Comparison of ENCODE assay signal across 1 cellular context in the genomic region with DNA sequence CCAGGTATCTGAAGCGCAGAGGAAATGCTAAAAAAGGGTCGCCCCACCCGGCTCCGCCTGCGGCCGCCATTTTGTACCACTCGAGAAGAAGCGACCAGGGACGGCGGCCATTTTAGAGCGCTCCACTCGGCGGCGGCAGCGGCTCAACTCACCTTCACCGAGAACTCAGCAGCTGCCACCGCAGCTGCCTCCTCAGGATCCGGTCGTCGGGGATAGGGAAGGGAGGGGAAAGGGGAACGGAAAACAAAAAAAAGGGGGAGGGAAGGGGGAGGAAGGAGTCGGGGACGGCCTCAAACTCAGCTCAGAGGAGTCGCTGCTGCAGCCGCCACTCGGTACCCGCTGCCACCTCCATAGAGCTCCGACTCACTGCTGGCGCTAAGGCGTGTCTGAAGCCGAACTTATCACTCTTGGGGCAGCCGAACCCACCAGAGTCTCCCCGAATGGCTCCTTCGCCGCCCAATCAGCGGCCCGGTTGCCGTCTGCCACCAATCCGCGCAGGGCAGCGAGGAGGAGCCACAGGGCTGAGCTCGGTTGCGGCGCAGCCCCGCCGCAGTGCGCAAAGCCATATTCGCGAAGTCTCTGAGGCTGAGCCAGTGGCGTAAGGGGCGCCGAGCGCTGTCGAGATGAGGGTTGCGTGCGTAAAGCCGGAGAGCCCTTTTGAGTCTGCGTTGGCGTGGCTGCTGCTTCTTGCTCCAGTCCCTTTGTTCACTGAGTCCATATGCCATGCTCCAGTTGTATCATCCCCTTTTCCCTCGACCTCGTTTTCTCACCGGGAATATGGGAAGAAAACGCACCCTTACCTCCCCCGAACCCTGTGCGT.
TF ChIP-seq lines count a peak whose summit lies in the region.

A gene (minus strand): TSS at position 374 of the 820 bp plus-strand sequence.

TF ChIP-seq in K562, 482 proteins besides CTCF, POLR2A, EP300 and RAD21 (continued from another document and continues in another):
- TF ChIP-seq, protein P1, sequence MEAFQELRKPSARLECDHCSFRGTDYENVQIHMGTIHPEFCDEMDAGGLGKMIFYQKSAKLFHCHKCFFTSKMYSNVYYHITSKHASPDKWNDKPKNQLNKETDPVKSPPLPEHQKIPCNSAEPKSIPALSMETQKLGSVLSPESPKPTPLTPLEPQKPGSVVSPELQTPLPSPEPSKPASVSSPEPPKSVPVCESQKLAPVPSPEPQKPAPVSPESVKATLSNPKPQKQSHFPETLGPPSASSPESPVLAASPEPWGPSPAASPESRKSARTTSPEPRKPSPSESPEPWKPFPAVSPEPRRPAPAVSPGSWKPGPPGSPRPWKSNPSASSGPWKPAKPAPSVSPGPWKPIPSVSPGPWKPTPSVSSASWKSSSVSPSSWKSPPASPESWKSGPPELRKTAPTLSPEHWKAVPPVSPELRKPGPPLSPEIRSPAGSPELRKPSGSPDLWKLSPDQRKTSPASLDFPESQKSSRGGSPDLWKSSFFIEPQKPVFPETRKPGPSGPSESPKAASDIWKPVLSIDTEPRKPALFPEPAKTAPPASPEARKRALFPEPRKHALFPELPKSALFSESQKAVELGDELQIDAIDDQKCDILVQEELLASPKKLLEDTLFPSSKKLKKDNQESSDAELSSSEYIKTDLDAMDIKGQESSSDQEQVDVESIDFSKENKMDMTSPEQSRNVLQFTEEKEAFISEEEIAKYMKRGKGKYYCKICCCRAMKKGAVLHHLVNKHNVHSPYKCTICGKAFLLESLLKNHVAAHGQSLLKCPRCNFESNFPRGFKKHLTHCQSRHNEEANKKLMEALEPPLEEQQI (IDR thresholded peaks at IDR 0.05), result peak; percentile 89
- TF ChIP-seq LARP7 (IDR thresholded peaks at IDR 0.05), result peak; percentile 95
- TF ChIP-seq MXI1 (IDR thresholded peaks at IDR 0.05; ENCODE audit: low read depth, low read length), result peak; percentile 66; the same call in 1 of the 2 replicates
- TF ChIP-seq, protein P2, sequence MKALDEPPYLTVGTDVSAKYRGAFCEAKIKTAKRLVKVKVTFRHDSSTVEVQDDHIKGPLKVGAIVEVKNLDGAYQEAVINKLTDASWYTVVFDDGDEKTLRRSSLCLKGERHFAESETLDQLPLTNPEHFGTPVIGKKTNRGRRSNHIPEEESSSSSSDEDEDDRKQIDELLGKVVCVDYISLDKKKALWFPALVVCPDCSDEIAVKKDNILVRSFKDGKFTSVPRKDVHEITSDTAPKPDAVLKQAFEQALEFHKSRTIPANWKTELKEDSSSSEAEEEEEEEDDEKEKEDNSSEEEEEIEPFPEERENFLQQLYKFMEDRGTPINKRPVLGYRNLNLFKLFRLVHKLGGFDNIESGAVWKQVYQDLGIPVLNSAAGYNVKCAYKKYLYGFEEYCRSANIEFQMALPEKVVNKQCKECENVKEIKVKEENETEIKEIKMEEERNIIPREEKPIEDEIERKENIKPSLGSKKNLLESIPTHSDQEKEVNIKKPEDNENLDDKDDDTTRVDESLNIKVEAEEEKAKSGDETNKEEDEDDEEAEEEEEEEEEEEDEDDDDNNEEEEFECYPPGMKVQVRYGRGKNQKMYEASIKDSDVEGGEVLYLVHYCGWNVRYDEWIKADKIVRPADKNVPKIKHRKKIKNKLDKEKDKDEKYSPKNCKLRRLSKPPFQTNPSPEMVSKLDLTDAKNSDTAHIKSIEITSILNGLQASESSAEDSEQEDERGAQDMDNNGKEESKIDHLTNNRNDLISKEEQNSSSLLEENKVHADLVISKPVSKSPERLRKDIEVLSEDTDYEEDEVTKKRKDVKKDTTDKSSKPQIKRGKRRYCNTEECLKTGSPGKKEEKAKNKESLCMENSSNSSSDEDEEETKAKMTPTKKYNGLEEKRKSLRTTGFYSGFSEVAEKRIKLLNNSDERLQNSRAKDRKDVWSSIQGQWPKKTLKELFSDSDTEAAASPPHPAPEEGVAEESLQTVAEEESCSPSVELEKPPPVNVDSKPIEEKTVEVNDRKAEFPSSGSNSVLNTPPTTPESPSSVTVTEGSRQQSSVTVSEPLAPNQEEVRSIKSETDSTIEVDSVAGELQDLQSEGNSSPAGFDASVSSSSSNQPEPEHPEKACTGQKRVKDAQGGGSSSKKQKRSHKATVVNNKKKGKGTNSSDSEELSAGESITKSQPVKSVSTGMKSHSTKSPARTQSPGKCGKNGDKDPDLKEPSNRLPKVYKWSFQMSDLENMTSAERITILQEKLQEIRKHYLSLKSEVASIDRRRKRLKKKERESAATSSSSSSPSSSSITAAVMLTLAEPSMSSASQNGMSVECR (CRISPR knock-in tag; IDR thresholded peaks at IDR 0.05), result peak; percentile 52; the same call in 1 of the 2 replicates
- TF ChIP-seq ZNF436 (CRISPR knock-in tag; IDR thresholded peaks at IDR 0.05), result 0 out of 2 replicates have a peak, but pooled peaks have one; percentile 43
- TF ChIP-seq EP400 (IDR thresholded peaks at IDR 0.05), result peak; percentile 96
- peak; percentile 54 for TF ChIP-seq NR2C1 (IDR thresholded peaks at IDR 0.05)
- no peak for TF ChIP-seq NR2C1 (tag; IDR thresholded peaks at IDR 0.05)
- peak; percentile 50 for TF ChIP-seq TCF3 (CRISPR knock-in tag; IDR thresholded peaks at IDR 0.05)
- TF ChIP-seq, protein P3, sequence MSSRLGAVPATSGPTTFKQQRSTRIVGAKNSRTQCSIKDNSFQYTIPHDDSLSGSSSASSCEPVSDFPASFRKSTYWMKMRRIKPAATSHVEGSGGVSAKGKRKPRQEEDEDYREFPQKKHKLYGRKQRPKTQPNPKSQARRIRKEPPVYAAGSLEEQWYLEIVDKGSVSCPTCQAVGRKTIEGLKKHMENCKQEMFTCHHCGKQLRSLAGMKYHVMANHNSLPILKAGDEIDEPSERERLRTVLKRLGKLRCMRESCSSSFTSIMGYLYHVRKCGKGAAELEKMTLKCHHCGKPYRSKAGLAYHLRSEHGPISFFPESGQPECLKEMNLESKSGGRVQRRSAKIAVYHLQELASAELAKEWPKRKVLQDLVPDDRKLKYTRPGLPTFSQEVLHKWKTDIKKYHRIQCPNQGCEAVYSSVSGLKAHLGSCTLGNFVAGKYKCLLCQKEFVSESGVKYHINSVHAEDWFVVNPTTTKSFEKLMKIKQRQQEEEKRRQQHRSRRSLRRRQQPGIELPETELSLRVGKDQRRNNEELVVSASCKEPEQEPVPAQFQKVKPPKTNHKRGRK (tag; IDR thresholded peaks at IDR 0.05), result no peak
- TF ChIP-seq POU5F1 (IDR thresholded peaks at IDR 0.05; ENCODE audit: borderline replicate concordance, low read depth, low read length, partially characterized antibody), result no peak
- no peak for TF ChIP-seq RUNX1 (IDR thresholded peaks at IDR 0.05; ENCODE audit: low read depth)
- peak in 1 of 2 experiments; percentile 25; a peak in 1 of 4 replicates for TF ChIP-seq SIX5 (IDR thresholded peaks at IDR 0.05; ENCODE audit: borderline replicate concordance in 1 of 2, insufficient read depth in 1 of 2, low read depth in 1 of 2, low read length in 2 of 2)
- peak; percentile 79; the same call in 1 of the 2 replicates for TF ChIP-seq KLF6 (CRISPR knock-in tag; IDR thresholded peaks at IDR 0.05; ENCODE audit: borderline replicate concordance)
- peak; percentile 100 for TF ChIP-seq POLR2B (IDR thresholded peaks at IDR 0.05; ENCODE audit: low read depth, partially characterized antibody)
- TF ChIP-seq SNIP1 (IDR thresholded peaks at IDR 0.05; ENCODE audit: low read depth), result 0 out of 2 replicates have a peak, but pooled peaks have one; percentile 27
- TF ChIP-seq, protein P4, sequence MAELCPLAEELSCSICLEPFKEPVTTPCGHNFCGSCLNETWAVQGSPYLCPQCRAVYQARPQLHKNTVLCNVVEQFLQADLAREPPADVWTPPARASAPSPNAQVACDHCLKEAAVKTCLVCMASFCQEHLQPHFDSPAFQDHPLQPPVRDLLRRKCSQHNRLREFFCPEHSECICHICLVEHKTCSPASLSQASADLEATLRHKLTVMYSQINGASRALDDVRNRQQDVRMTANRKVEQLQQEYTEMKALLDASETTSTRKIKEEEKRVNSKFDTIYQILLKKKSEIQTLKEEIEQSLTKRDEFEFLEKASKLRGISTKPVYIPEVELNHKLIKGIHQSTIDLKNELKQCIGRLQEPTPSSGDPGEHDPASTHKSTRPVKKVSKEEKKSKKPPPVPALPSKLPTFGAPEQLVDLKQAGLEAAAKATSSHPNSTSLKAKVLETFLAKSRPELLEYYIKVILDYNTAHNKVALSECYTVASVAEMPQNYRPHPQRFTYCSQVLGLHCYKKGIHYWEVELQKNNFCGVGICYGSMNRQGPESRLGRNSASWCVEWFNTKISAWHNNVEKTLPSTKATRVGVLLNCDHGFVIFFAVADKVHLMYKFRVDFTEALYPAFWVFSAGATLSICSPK (IDR thresholded peaks at IDR 0.05; ENCODE audit: borderline replicate concordance), result peak; percentile 62; the same call in 1 of the 2 replicates
- TF ChIP-seq GTF2E2 (tag; IDR thresholded peaks at IDR 0.05), result peak; percentile 96
- peak; percentile 38; the same call in 1 of the 2 replicates for TF ChIP-seq ZSCAN32 (CRISPR knock-in tag; IDR thresholded peaks at IDR 0.05)
- peak; percentile 88 for TF ChIP-seq CC2D1A (IDR thresholded peaks at IDR 0.05)
- TF ChIP-seq, protein P5, sequence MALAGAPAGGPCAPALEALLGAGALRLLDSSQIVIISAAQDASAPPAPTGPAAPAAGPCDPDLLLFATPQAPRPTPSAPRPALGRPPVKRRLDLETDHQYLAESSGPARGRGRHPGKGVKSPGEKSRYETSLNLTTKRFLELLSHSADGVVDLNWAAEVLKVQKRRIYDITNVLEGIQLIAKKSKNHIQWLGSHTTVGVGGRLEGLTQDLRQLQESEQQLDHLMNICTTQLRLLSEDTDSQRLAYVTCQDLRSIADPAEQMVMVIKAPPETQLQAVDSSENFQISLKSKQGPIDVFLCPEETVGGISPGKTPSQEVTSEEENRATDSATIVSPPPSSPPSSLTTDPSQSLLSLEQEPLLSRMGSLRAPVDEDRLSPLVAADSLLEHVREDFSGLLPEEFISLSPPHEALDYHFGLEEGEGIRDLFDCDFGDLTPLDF (CRISPR knock-in tag; IDR thresholded peaks at IDR 0.05), result peak; percentile 69; the same call in 1 of the 2 replicates
- TF ChIP-seq SMAD1 (IDR thresholded peaks at IDR 0.05; ENCODE audit: low read depth, low read length, partially characterized antibody), result peak; percentile 96
- peak; percentile 71 for TF ChIP-seq C11orf30 (IDR thresholded peaks at IDR 0.05; ENCODE audit: low read depth)
- 0 out of 2 replicates have a peak, but pooled peaks have one; percentile 7 for TF ChIP-seq NFE2 (IDR thresholded peaks at IDR 0.05; ENCODE audit: low read depth)
- peak; percentile 98 for TF ChIP-seq PCBP1 (IDR thresholded peaks at IDR 0.05; ENCODE audit: low read depth, low read length, poor library complexity, severe bottlenecking)
- TF ChIP-seq FOXK2 (conservative IDR thresholded peaks at IDR 0.05 in 1 of 2, IDR thresholded peaks at IDR 0.05 in 1 of 2; ENCODE audit: low read depth in 2 of 2), result peak in 1 of 2 experiments; percentile 33; a peak in 1 of 4 replicates
- TF ChIP-seq, protein P6, sequence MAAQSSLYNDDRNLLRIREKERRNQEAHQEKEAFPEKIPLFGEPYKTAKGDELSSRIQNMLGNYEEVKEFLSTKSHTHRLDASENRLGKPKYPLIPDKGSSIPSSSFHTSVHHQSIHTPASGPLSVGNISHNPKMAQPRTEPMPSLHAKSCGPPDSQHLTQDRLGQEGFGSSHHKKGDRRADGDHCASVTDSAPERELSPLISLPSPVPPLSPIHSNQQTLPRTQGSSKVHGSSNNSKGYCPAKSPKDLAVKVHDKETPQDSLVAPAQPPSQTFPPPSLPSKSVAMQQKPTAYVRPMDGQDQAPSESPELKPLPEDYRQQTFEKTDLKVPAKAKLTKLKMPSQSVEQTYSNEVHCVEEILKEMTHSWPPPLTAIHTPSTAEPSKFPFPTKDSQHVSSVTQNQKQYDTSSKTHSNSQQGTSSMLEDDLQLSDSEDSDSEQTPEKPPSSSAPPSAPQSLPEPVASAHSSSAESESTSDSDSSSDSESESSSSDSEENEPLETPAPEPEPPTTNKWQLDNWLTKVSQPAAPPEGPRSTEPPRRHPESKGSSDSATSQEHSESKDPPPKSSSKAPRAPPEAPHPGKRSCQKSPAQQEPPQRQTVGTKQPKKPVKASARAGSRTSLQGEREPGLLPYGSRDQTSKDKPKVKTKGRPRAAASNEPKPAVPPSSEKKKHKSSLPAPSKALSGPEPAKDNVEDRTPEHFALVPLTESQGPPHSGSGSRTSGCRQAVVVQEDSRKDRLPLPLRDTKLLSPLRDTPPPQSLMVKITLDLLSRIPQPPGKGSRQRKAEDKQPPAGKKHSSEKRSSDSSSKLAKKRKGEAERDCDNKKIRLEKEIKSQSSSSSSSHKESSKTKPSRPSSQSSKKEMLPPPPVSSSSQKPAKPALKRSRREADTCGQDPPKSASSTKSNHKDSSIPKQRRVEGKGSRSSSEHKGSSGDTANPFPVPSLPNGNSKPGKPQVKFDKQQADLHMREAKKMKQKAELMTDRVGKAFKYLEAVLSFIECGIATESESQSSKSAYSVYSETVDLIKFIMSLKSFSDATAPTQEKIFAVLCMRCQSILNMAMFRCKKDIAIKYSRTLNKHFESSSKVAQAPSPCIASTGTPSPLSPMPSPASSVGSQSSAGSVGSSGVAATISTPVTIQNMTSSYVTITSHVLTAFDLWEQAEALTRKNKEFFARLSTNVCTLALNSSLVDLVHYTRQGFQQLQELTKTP (IDR thresholded peaks at IDR 0.05; ENCODE audit: low read depth in 1 of 2, partially characterized antibody in 2 of 2), result peak; percentile 77 to 92
- peak; percentile 81 for TF ChIP-seq PHF8 (IDR thresholded peaks at IDR 0.05; ENCODE audit: borderline replicate concordance, low read length)
- TF ChIP-seq TEAD4 (IDR thresholded peaks at IDR 0.05; ENCODE audit: low read length), result peak; percentile 93
- TF ChIP-seq TEAD4 (CRISPR knock-in tag; IDR thresholded peaks at IDR 0.05; ENCODE audit: borderline replicate concordance), result no peak
- peak in 1 of 2 experiments; percentile 62 for TF ChIP-seq NCOA2 (IDR thresholded peaks at IDR 0.05; ENCODE audit: partially characterized antibody in 2 of 2)
- TF ChIP-seq TAF1 (IDR thresholded peaks at IDR 0.05; ENCODE audit: control insufficient read depth, extremely low read depth, insufficient read depth, low read length, severe bottlenecking), result peak; percentile 97
- peak; percentile 100 for TF ChIP-seq KAT8 (IDR thresholded peaks at IDR 0.05; ENCODE audit: low read depth)
- TF ChIP-seq, protein P7, sequence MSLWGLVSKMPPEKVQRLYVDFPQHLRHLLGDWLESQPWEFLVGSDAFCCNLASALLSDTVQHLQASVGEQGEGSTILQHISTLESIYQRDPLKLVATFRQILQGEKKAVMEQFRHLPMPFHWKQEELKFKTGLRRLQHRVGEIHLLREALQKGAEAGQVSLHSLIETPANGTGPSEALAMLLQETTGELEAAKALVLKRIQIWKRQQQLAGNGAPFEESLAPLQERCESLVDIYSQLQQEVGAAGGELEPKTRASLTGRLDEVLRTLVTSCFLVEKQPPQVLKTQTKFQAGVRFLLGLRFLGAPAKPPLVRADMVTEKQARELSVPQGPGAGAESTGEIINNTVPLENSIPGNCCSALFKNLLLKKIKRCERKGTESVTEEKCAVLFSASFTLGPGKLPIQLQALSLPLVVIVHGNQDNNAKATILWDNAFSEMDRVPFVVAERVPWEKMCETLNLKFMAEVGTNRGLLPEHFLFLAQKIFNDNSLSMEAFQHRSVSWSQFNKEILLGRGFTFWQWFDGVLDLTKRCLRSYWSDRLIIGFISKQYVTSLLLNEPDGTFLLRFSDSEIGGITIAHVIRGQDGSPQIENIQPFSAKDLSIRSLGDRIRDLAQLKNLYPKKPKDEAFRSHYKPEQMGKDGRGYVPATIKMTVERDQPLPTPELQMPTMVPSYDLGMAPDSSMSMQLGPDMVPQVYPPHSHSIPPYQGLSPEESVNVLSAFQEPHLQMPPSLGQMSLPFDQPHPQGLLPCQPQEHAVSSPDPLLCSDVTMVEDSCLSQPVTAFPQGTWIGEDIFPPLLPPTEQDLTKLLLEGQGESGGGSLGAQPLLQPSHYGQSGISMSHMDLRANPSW (CRISPR knock-in tag; IDR thresholded peaks at IDR 0.05), result no peak
- peak in 1 of 2 experiments; percentile 81; a peak in 2 of 4 replicates for TF ChIP-seq HDAC1 (IDR thresholded peaks at IDR 0.05)
